Comparison of ENCODE assay signal across 20 cellular contexts in genomic region chr20:50400705-50401045, GRCh38.
DNase-seq lines count a peak whose midpoint lies in the region; ATAC-seq and TF ChIP-seq lines count a peak whose summit lies in the region.
"Had no signal": no experiment of that assay in that cellular context is flagged by ENCODE, and none has a peak within 500 bp of the region (broad histone marks: within the 10 kb centered on the region; RNA-seq: fewer than 3 reads in every experiment).

No MANE protein-coding gene starts in this region.

- H3K9me3 Mint-ChIP-seq in progenitor cell of endocrine pancreas (ENCODE audit: low read depth), result no peaks in the 10 kb centered on the region
- H3K9me3 Mint-ChIP-seq: activated CD4-positive, alpha-beta T cell treated with anti-CD3 and anti-CD28 coated beads, Interleukin-2, amount 10 ng/mL, durations not matched to agents 24 days and 14 days; CD4-positive, CD25-positive, alpha-beta regulatory T cell had no signal

- H3K4me3 ChIP-seq in left ventricle myocardium inferior (no peak overlapping the region), esophagus muscularis mucosa (no peak overlapping the region), uterus (no peak overlapping the region), tibial nerve (no peak overlapping the region)

- H3K4me1 Mint-ChIP-seq in progenitor cell of endocrine pancreas (ENCODE audit: low read depth), result peaks cover 14% of the 10 kb centered on the region
- H3K4me1 Mint-ChIP-seq: activated CD4-positive, alpha-beta T cell treated with anti-CD3 and anti-CD28 coated beads, Interleukin-2, amount 10 ng/mL, durations not matched to agents 24 days and 14 days; CD4-positive, CD25-positive, alpha-beta regulatory T cell had no signal

- H3K9me3 ChIP-seq in left ventricle myocardium inferior (replicated peaks), result no peaks in the 10 kb centered on the region
- no peaks in the 10 kb centered on the region for H3K9me3 ChIP-seq in esophagus muscularis mucosa
- H3K9me3 ChIP-seq in uterus, result no peaks in the 10 kb centered on the region
- no peaks in the 10 kb centered on the region for H3K9me3 ChIP-seq in tibial nerve

- intact Hi-C loops in left ventricle myocardium inferior (cut with micrococcal nuclease), result no loop called here
- intact Hi-C loops in Right ventricle myocardium inferior (cut with DNase I), result loop anchor here (1.0 to 2.0 kb wide), 2 partner anchors 15 to 60 kb away; no protein-coding TSS in a partner anchor
- intact Hi-C loops in esophagus muscularis mucosa (cut with DNase I), result no loop called here
- intact Hi-C loops in uterus (cut with DNase I; ENCODE audit: low total_unique reads), result no loop called here

- H3K4me3 Mint-ChIP-seq in progenitor cell of endocrine pancreas (ENCODE audit: low read depth), result no peak overlapping the region
- H3K4me3 Mint-ChIP-seq: activated CD4-positive, alpha-beta T cell treated with anti-CD3 and anti-CD28 coated beads, Interleukin-2, amount 10 ng/mL, durations not matched to agents 24 days and 14 days; CD4-positive, CD25-positive, alpha-beta regulatory T cell had no signal

- TF ChIP-seq EP300 in esophagus muscularis mucosa (IDR thresholded peaks at IDR 0.05) (no peak), tibial nerve (IDR thresholded peaks at IDR 0.05) (no peak)

- no peak for TF ChIP-seq CTCF in left ventricle myocardium inferior (IDR thresholded peaks at IDR 0.05; ENCODE audit: borderline replicate concordance)
- TF ChIP-seq CTCF in esophagus muscularis mucosa (IDR thresholded peaks at IDR 0.05), result no peak
- no peak for TF ChIP-seq CTCF in progenitor cell of endocrine pancreas (IDR thresholded peaks at IDR 0.05; ENCODE audit: unreplicated experiment)
- no peak for TF ChIP-seq CTCF in uterus (IDR thresholded peaks at IDR 0.05)
- TF ChIP-seq CTCF in tibial nerve (IDR thresholded peaks at IDR 0.05), result no peak

- H3K36me3 Mint-ChIP-seq in progenitor cell of endocrine pancreas (ENCODE audit: insufficient read depth), result no peaks in the 10 kb centered on the region
- H3K36me3 Mint-ChIP-seq: CD4-positive, CD25-positive, alpha-beta regulatory T cell had no signal

- H3K27ac ChIP-seq in left ventricle myocardium inferior (replicated peaks) (peak overlapping the region; percentile 94), esophagus muscularis mucosa (replicated peaks in 1 of 4) (peak overlapping the region; percentile 78 to 88 (median 86)), uterus (peak overlapping the region; percentile 55 to 57), tibial nerve (peak overlapping the region in 2 of 4 donors; percentile 72 to 73)
- H3K27ac ChIP-seq: KMS-11 had no signal

- no peaks in the 10 kb centered on the region for H3K36me3 ChIP-seq in left ventricle myocardium inferior
- no peaks in the 10 kb centered on the region for H3K36me3 ChIP-seq in esophagus muscularis mucosa
- no peaks in the 10 kb centered on the region for H3K36me3 ChIP-seq in uterus
- H3K36me3 ChIP-seq in tibial nerve, result no peaks in the 10 kb centered on the region

- TF ChIP-seq POLR2A in esophagus muscularis mucosa (IDR thresholded peaks at IDR 0.05; ENCODE audit: low read depth) (no peak), uterus (IDR thresholded peaks at IDR 0.05) (no peak), tibial nerve (IDR thresholded peaks at IDR 0.05) (no peak)

- DNase-seq in left ventricle myocardium inferior (no peak), Right ventricle myocardium inferior (ENCODE audit: missing footprints) (no peak), esophagus muscularis mucosa (ENCODE audit: extremely low spot score) (no peak), progenitor cell of endocrine pancreas (ENCODE audit: low spot score, unreplicated experiment) (no peak), uterus (no peak), tibial nerve (ENCODE audit: low spot score in 2 of 2) (no peak), iPS-NIHi11 (ENCODE audit: low spot score) (no peak)
- DNase-seq: ACHN; activated CD4-positive, alpha-beta T cell treated with anti-CD3 and anti-CD28 coated beads, Interleukin-2, amount 10 ng/mL, durations not matched to agents 24 days and 14 days; activated CD8-positive, alpha-beta memory T cell treated with anti-CD3 and anti-CD28 coated beads, Interleukin-2, amount 50 U/mL, for 48 hours; CD4-positive, CD25-positive, alpha-beta regulatory T cell; GOT3; hippocampal formation; islet precursor cell; NCI-H2029; NCI-H510A; retina; stimulated activated naive CD4-positive, alpha-beta T cell treated with Interleukin-2 at 50 U/mL for 16 hours had no signal

- no peak for ATAC-seq in Right ventricle myocardium inferior
- ATAC-seq in HG03432 (IDR thresholded peaks at IDR 0.05; ENCODE audit: unreplicated experiment), result no peak

- 86% methylated on average over 6 of the region's 6 CpGs for WGBS in esophagus muscularis mucosa
- WGBS in tibial nerve, 2 donors, result 72 to 85% methylated on average over 6 of the region's 6 CpGs

- H3K27me3 Mint-ChIP-seq in progenitor cell of endocrine pancreas, result peaks cover 23% of the 10 kb centered on the region

- peaks cover 78% of the 10 kb centered on the region for H3K4me1 ChIP-seq in left ventricle myocardium inferior
- H3K4me1 ChIP-seq in esophagus muscularis mucosa, result peaks cover 49 to 95% (median 77%) of the 10 kb centered on the region in 4 donors
- H3K4me1 ChIP-seq in uterus, result no peaks in the 10 kb centered on the region
- peaks cover 0 to 53% (median 21%) of the 10 kb centered on the region in 4 donors for H3K4me1 ChIP-seq in tibial nerve

- H3K27ac Mint-ChIP-seq in progenitor cell of endocrine pancreas, result peak overlapping the region; percentile 9
- H3K27ac Mint-ChIP-seq: activated CD4-positive, alpha-beta T cell treated with anti-CD3 and anti-CD28 coated beads, Interleukin-2, amount 10 ng/mL, durations not matched to agents 24 days and 14 days; CD4-positive, CD25-positive, alpha-beta regulatory T cell had no signal

- H3K27me3 ChIP-seq in left ventricle myocardium inferior (ENCODE audit: low read depth), result no peaks in the 10 kb centered on the region
- H3K27me3 ChIP-seq in esophagus muscularis mucosa, result no peaks in the 10 kb centered on the region
- H3K27me3 ChIP-seq in uterus, result no peaks in the 10 kb centered on the region
- no peaks in the 10 kb centered on the region for H3K27me3 ChIP-seq in tibial nerve
